10 cellular contexts compared by ENCODE assay signal in the genomic region with DNA sequence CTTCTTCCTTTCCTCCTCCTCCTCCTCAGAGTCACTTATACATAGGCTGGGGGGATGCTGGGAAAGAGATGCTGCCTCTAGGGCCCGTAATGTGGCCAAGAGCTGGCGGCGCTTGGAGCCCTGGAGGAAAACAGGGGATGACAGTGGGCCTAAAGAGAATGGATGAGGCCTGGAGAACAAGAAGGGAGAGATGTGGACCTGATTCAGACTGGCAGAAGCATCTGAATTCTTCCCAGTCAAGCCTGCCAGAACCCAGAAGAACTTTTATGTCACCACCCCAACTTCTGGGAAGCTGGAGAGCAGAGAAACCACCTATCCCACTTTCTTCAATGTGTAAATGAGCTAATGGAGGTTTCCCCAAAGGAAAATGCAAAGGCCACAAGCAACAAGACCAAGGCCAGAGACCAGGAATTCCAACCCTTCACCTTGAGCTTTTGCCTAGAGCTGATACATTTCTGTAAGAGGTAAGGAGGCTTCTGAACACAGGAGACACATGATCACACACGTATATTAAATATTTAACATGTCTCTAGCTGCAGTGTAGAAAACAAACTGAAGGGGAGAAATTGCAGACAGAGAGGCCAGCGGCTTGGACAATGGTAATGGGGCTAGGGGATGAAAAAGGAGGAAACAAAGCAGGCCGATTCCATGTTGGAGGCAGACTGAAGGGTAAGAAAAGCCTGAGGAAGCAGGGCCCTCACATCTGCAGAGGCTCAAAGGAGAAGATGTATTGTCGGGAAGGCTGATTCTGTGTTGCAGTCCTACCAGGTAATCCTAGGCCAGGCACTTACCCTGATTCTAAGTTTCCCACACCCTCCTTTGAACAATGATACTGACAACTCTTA. TPM values are rescaled to one million over a fixed set of nuclear protein-coding genes. Genes with fewer than 3 reads are reported as not detected.
A peak's percentile ranks its signal among the peaks of the same experiment; 100 is the strongest.
DNase-seq lines count a peak whose midpoint lies in the region; ATAC-seq and TF ChIP-seq lines count a peak whose summit lies in the region.
"Had no signal": no experiment of that assay in that cellular context is flagged by ENCODE, and none has a peak within 500 bp of the region (broad histone marks: within the 10 kb centered on the region; RNA-seq: fewer than 3 reads in every experiment).

No MANE protein-coding gene starts in this region.

- H3K27me3 Mint-ChIP-seq in endothelial cell (ENCODE audit: unreplicated experiment) = peaks cover 10% of the 10 kb centered on the region
- H3K27me3 Mint-ChIP-seq: activated T-helper 17 cell treated with anti-CD3 and anti-CD28 coated beads, Interleukin-2, amount 50 U/mL, for 72 hours had no signal

- H3K4me2 ChIP-seq in BLaER1 treated with 17β-estradiol and CSF1 and Interleukin-3, amounts not matched to agents 10 nM and 100 nM = peak overlapping the region; percentile 89 to 98 (median 95)

- peaks cover 42 to 50% (median 47%) of the 10 kb centered on the region in 10 experiments for H3K4me1 ChIP-seq in BLaER1 treated with 17β-estradiol and CSF1 and Interleukin-3, amounts not matched to agents 10 nM and 100 nM
- peaks cover 38% of the 10 kb centered on the region for H3K4me1 ChIP-seq in neuron (ENCODE audit: insufficient read depth, low read length)

- H3K27ac ChIP-seq in BLaER1 treated with 17β-estradiol and CSF1 and Interleukin-3, amounts not matched to agents 10 nM and 100 nM = peak overlapping the region; percentile 50 to 88 (median 83); a peak in 21 of 22 replicates

- peaks cover 25% of the 10 kb centered on the region for H3K4me1 Mint-ChIP-seq in endothelial cell (ENCODE audit: unreplicated experiment)

- H2AFZ ChIP-seq in neuron (ENCODE audit: low read depth, low read length) = no peak overlapping the region

- DNase-seq in MG63 (no peak), endothelial cell (ENCODE audit: low spot score) (peak; percentile 1), KG1 (lab: John Stamatoyannopoulos, UW) (no peak), retina (no peak)
- DNase-seq: occipital lobe had no signal

- peak overlapping the region; percentile 81 to 96 (median 88) for H3K4me3 ChIP-seq in BLaER1 treated with 17β-estradiol and CSF1 and Interleukin-3, amounts not matched to agents 10 nM and 100 nM
- H3K4me3 ChIP-seq in MG63 = peak overlapping the region; percentile 100
- H3K4me3 ChIP-seq in neuron (ENCODE audit: low read length) = peak overlapping the region; percentile 92

- H4K20me1 ChIP-seq in BLaER1 treated with 17β-estradiol and CSF1 and Interleukin-3, amounts not matched to agents 10 nM and 100 nM = peaks cover 11 to 78% (median 55%) of the 10 kb centered on the region in 11 experiments; a peak in 19 of 22 replicates

- H3K36me3 Mint-ChIP-seq in endothelial cell (ENCODE audit: low read depth, unreplicated experiment) = peaks cover 37% of the 10 kb centered on the region

- ATAC-seq in HG03354 (IDR thresholded peaks at IDR 0.05; ENCODE audit: poor library complexity, severe bottlenecking, unreplicated experiment) (no peak), HG02642 (IDR thresholded peaks at IDR 0.05; ENCODE audit: poor library complexity, unreplicated experiment) (no peak)

- TF ChIP-seq CTCF in endothelial cell (IDR thresholded peaks at IDR 0.05; ENCODE audit: unreplicated experiment) = no peak

- H3K4me3 Mint-ChIP-seq in endothelial cell (ENCODE audit: unreplicated experiment) = peak overlapping the region; percentile 53
- H3K4me3 Mint-ChIP-seq: activated T-helper 17 cell treated with anti-CD3 and anti-CD28 coated beads, Interleukin-2, amount 50 U/mL, for 72 hours had no signal

- no peaks in the 10 kb centered on the region for H3K27me3 ChIP-seq in BLaER1 treated with 17β-estradiol and CSF1 and Interleukin-3, amounts not matched to agents 10 nM and 100 nM
- no peaks in the 10 kb centered on the region for H3K27me3 ChIP-seq in MG63
- no peaks in the 10 kb centered on the region for H3K27me3 ChIP-seq in neuron (ENCODE audit: insufficient read depth, low read length)

- peak overlapping the region; percentile 80 to 94 (median 90) for H3K9ac ChIP-seq in BLaER1 treated with 17β-estradiol and CSF1 and Interleukin-3, amounts not matched to agents 10 nM and 100 nM

- peaks cover 44 to 57% (median 48%) of the 10 kb centered on the region in 11 experiments for H3K36me3 ChIP-seq in BLaER1 treated with 17β-estradiol and CSF1 and Interleukin-3, amounts not matched to agents 10 nM and 100 nM
- peaks cover 72% of the 10 kb centered on the region for H3K36me3 ChIP-seq in MG63
- peaks cover 40% of the 10 kb centered on the region for H3K36me3 ChIP-seq in neuron (ENCODE audit: insufficient read depth, low read length)

- no peaks in the 10 kb centered on the region for H3K9me3 ChIP-seq in BLaER1 treated with 17β-estradiol and CSF1 and Interleukin-3, amounts not matched to agents 10 nM and 100 nM (replicated peaks in 1 of 11)
- no peaks in the 10 kb centered on the region for H3K9me3 ChIP-seq in MG63
- H3K9me3 ChIP-seq in neuron (ENCODE audit: low read length) = no peaks in the 10 kb centered on the region

- H3K9me3 Mint-ChIP-seq in endothelial cell (ENCODE audit: unreplicated experiment) = no peaks in the 10 kb centered on the region
- H3K9me3 Mint-ChIP-seq: activated T-helper 17 cell treated with anti-CD3 and anti-CD28 coated beads, Interleukin-2, amount 50 U/mL, for 72 hours had no signal

- H3K27ac Mint-ChIP-seq in endothelial cell (ENCODE audit: unreplicated experiment) = peak overlapping the region; percentile 68
- H3K27ac Mint-ChIP-seq: activated T-helper 17 cell treated with anti-CD3 and anti-CD28 coated beads, Interleukin-2, amount 50 U/mL, for 72 hours had no signal

RNA-seq across cellular contexts. Expression of a gene that starts 1.1 kb away (rescaled TPM):
- 21.1 and 32.9 TPM in 2 replicates for total RNA-seq in MG63 (2014; rRNA removed; shearing (Covaris generic); ENCODE audit: low replicate concordance)
- total RNA-seq in endothelial cell (ENCODE audit: unreplicated experiment) = 14.6 TPM

RNA-seq across cellular contexts. Expression of a gene that starts 1.3 kb away (rescaled TPM):
- 92.9 and 136 TPM in 2 replicates for total RNA-seq in MG63 (2014; rRNA removed; shearing (Covaris generic); ENCODE audit: low replicate concordance)
- 183 TPM for total RNA-seq in endothelial cell (ENCODE audit: unreplicated experiment)

RNA-seq across cellular contexts. Expression of a gene that starts 9.7 kb away (rescaled TPM):
- 59.5 and 111 TPM in 2 replicates for total RNA-seq in MG63 (2014; rRNA removed; shearing (Covaris generic); ENCODE audit: low replicate concordance)
- 62.2 TPM for total RNA-seq in endothelial cell (ENCODE audit: unreplicated experiment)

RNA-seq across cellular contexts. Expression of a gene that starts 16.9 kb away (rescaled TPM):
- total RNA-seq in MG63 (2014; rRNA removed; shearing (Covaris generic); ENCODE audit: low replicate concordance) = 2.5 and 15.2 TPM in 2 replicates
- total RNA-seq in endothelial cell (ENCODE audit: unreplicated experiment) = 52.9 TPM

RNA-seq across cellular contexts. Expression of a gene that starts 53.3 kb away (rescaled TPM):
- 4.3 and 5.4 TPM in 2 replicates for total RNA-seq in MG63 (2014; rRNA removed; shearing (Covaris generic); ENCODE audit: low replicate concordance)
- total RNA-seq in endothelial cell (ENCODE audit: unreplicated experiment) = 156 TPM
